8 cellular contexts compared by ENCODE assay signal in genomic region chr22:25447689-25448434, GRCh38.
DNase-seq lines count a peak whose midpoint lies in the region; ATAC-seq and TF ChIP-seq lines count a peak whose summit lies in the region.

No MANE protein-coding gene starts in this region.

- H3K9me3 Mint-ChIP-seq in activated naive CD8-positive, alpha-beta T cell treated with anti-CD3 and anti-CD28 coated beads, Interleukin-2, amount 50 U/mL, for 24 hours, result no peaks in the 10 kb centered on the region

- H3K9me3 ChIP-seq in heart left ventricle (no peaks in the 10 kb centered on the region), upper lobe of right lung (no peaks in the 10 kb centered on the region)

- peaks cover 43% of the 10 kb centered on the region for H3K4me1 Mint-ChIP-seq in activated naive CD8-positive, alpha-beta T cell treated with anti-CD3 and anti-CD28 coated beads, Interleukin-2, amount 50 U/mL, for 24 hours

- peak overlapping the region; percentile 98 for H3K4me3 ChIP-seq in GM08714 (ENCODE audit: low read length)
- H3K4me3 ChIP-seq in heart left ventricle, result peak overlapping the region; percentile 38 to 95 (median 72)
- H3K4me3 ChIP-seq in upper lobe of right lung, result peak overlapping the region; percentile 98

- H3K27me3 ChIP-seq in heart left ventricle (no peaks in the 10 kb centered on the region), upper lobe of right lung (no peaks in the 10 kb centered on the region)

- ATAC-seq in activated naive CD8-positive, alpha-beta T cell treated with anti-CD3 and anti-CD28 coated beads, Interleukin-2, amount 50 U/mL, for 24 hours, result peak; percentile 90
- ATAC-seq in heart left ventricle (peak; percentile 91 to 97 (median 95)), upper lobe of right lung (peak; percentile 100)

- 5 to 7% (median 6%) methylated on average over 24 to 30 of the region's 30 CpGs for WGBS in heart left ventricle, 4 donors

- H3K36me3 Mint-ChIP-seq in activated naive CD8-positive, alpha-beta T cell treated with anti-CD3 and anti-CD28 coated beads, Interleukin-2, amount 50 U/mL, for 24 hours (ENCODE audit: low read depth), result peaks cover 21% of the 10 kb centered on the region

- H3K27ac Mint-ChIP-seq in activated naive CD8-positive, alpha-beta T cell treated with anti-CD3 and anti-CD28 coated beads, Interleukin-2, amount 50 U/mL, for 24 hours, result peak overlapping the region; percentile 99

- H3K27me3 Mint-ChIP-seq in activated naive CD8-positive, alpha-beta T cell treated with anti-CD3 and anti-CD28 coated beads, Interleukin-2, amount 50 U/mL, for 24 hours, result peaks cover 2% of the 10 kb centered on the region

- CTCF ChIA-PET in HEK293T (lab: Yijun Ruan, JAX), result interaction anchor here (0.6 to 0.8 kb wide), 3 partner anchors 47 to 824 kb away, joined by 3 read pairs; no protein-coding TSS in a partner anchor

- TF ChIP-seq CTCF in heart left ventricle (IDR thresholded peaks at IDR 0.05) (peak; percentile 78 to 99 (median 92)), upper lobe of right lung (IDR thresholded peaks at IDR 0.05) (peak; percentile 87)

- H3K36me3 ChIP-seq in heart left ventricle (peaks cover 0 to 5% (median 0%) of the 10 kb centered on the region in 9 donors), upper lobe of right lung (peaks cover 7% of the 10 kb centered on the region)

- peak in 1 of 2 donors; percentile 65 for TF ChIP-seq POLR2A in heart left ventricle (IDR thresholded peaks at IDR 0.05)

- DNase-seq in HEK293T (ENCODE audit: extremely low spot score), result peak; percentile 97
- DNase-seq in NCI-H1048 (lab: John Stamatoyannopoulos, UW), result peak; percentile 65
- peak; percentile 43 to 73 for DNase-seq in SW 1271 (lab: John Stamatoyannopoulos, UW)
- peak; percentile 92 for DNase-seq in activated naive CD8-positive, alpha-beta T cell treated with anti-CD3 and anti-CD28 coated beads, Interleukin-2, amount 50 U/mL, for 24 hours
- DNase-seq in heart left ventricle, result peak; percentile 88 to 97 (median 92)
- DNase-seq in posterior vena cava (ENCODE audit: low spot score), result peak; percentile 97
- DNase-seq in upper lobe of right lung, result peak; percentile 94

- POLR2A ChIA-PET in HEK293T (lab: Yijun Ruan, JAX), result interaction anchor here (0.7 to 1.6 kb wide), 7 partner anchors 28 to 325 kb away, joined by 3 to 5 read pairs (median 3); partner anchors contain the start of gene GRK3

- H3K4me3 Mint-ChIP-seq in activated naive CD8-positive, alpha-beta T cell treated with anti-CD3 and anti-CD28 coated beads, Interleukin-2, amount 50 U/mL, for 24 hours, result peak overlapping the region; percentile 88

- H3K4me1 ChIP-seq in heart left ventricle, result peaks cover 0 to 45% (median 24%) of the 10 kb centered on the region in 12 donors
- H3K4me1 ChIP-seq in upper lobe of right lung, result peaks cover 23% of the 10 kb centered on the region

- H3K27ac ChIP-seq in heart left ventricle (peak overlapping the region; percentile 28 to 86 (median 78)), upper lobe of right lung (peak overlapping the region; percentile 87)

- intact Hi-C loops in heart left ventricle (cut with DNase I), result loop anchor here in 7 of 10 donors (2.0 to 10.0 kb wide), 6 partner anchors 46 to 259 kb away; no protein-coding TSS in a partner anchor
- intact Hi-C loops in posterior vena cava (cut with DNase I), result no loop called here
- intact Hi-C loops in upper lobe of right lung (cut with DNase I), result no loop called here

TF ChIP-seq in HEK293T, 16 proteins besides CTCF, POLR2A, EP300 and RAD21:
- TF ChIP-seq BHLHE40 (IDR thresholded peaks at IDR 0.05; ENCODE audit: borderline replicate concordance) (no peak), PKNOX1 (IDR thresholded peaks at IDR 0.05) (peak; percentile 89), TARDBP (IDR thresholded peaks at IDR 0.05) (peak; percentile 98), FOXA1 (IDR thresholded peaks at IDR 0.05) (no peak), FOXM1 (IDR thresholded peaks at IDR 0.05; ENCODE audit: borderline replicate concordance) (no peak), L3MBTL2 (conservative IDR thresholded peaks at IDR 0.05) (peak; percentile 70; the same call in 1 of the 2 replicates), ELF4 (IDR thresholded peaks at IDR 0.05) (no peak), ARNT (IDR thresholded peaks at IDR 0.05) (no peak)

Comparison
In these comparisons a context has a peak if more than half of its experiments do, and no peak if none do; other contexts are left out.
1. Peak in every context shown above with its lines: DNase-seq, ATAC-seq, H3K4me3 ChIP-seq and H3K27ac ChIP-seq.
2. intact Hi-C loops: an anchor here in heart left ventricle (2.0 to 10.0 kb wide); none called in posterior vena cava and upper lobe of right lung.